In the genomic region with DNA sequence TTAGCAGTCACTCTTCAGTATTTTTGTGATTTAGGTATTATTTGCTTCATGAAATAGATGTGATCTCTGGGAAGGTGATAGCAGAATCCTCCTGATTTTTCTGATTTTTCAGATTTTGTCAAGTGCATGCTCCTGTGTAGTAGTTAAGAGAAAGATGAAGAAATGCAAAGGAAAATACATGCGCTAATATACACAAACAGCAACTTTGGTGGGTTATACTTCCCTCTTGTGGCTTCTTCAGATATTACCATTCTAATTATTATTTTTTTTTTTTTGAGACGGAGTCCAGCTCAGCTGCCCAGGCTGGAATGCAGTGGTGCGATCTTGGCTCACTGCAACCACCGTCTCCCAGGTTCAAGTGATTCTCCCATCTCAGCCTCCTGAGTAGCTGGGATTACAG, we compare ENCODE assay signal across 9 cellular contexts. TPM values are rescaled to one million over a fixed set of nuclear protein-coding genes. Genes with fewer than 3 reads are reported as not detected.
DNase-seq lines count a peak whose midpoint lies in the region; ATAC-seq, FAIRE-seq and TF ChIP-seq lines count a peak whose summit lies in the region.
"Had no signal": no experiment of that assay in that cellular context is flagged by ENCODE, and none has a peak within 500 bp of the region (broad histone marks: within the 10 kb centered on the region; RNA-seq: fewer than 3 reads in every experiment).

No MANE protein-coding gene starts in this region.

- H3K27me3 Mint-ChIP-seq in activated CD8-positive, alpha-beta memory T cell treated with anti-CD3 and anti-CD28 coated beads, Interleukin-2, amount 10 ng/mL, durations not matched to agents 7 days and 5 days: no peaks in the 10 kb centered on the region

- no peaks in the 10 kb centered on the region for H3K9me3 Mint-ChIP-seq in activated CD8-positive, alpha-beta memory T cell treated with anti-CD3 and anti-CD28 coated beads, Interleukin-2, amount 10 ng/mL, durations not matched to agents 7 days and 5 days (ENCODE audit: low read depth)

- CTCF ChIA-PET in mammary epithelial cell (lab: Charles Lee; ENCODE audit: low non-redundant PET): interaction anchor here (0.6 to 0.7 kb wide), 3 partner anchors 30 to 165 kb away, joined by 3 to 5 read pairs (median 4); no protein-coding TSS in a partner anchor
- CTCF ChIA-PET in activated CD8-positive, alpha-beta memory T cell treated with anti-CD3 and anti-CD28 coated beads, Interleukin-2, amount 10 ng/mL, durations not matched to agents 7 days and 5 days (lab: Charles Lee): interaction anchor here (0.6 to 4.2 kb wide), 6 partner anchors 14 to 150 kb away, joined by 3 to 25 read pairs (median 6); no protein-coding TSS in a partner anchor

- H2BK15ac ChIP-seq in mesenchymal stem cell (ENCODE audit: low read depth, poor library complexity, severe bottlenecking): no peak overlapping the region

- peaks cover 52% of the 10 kb centered on the region for H3K4me1 Mint-ChIP-seq in activated CD8-positive, alpha-beta memory T cell treated with anti-CD3 and anti-CD28 coated beads, Interleukin-2, amount 10 ng/mL, durations not matched to agents 7 days and 5 days

- peaks cover 67% of the 10 kb centered on the region for H3K36me3 Mint-ChIP-seq in activated CD8-positive, alpha-beta memory T cell treated with anti-CD3 and anti-CD28 coated beads, Interleukin-2, amount 10 ng/mL, durations not matched to agents 7 days and 5 days

- DNase-seq in GM18507 (ENCODE audit: extremely low spot score, insufficient read length, low read depth) (no peak), LNCaP clone FGC (ENCODE audit: low read depth) (no peak), mammary epithelial cell (peak; percentile 12), mesenchymal stem cell (peak; percentile 68)
- DNase-seq in activated CD8-positive, alpha-beta memory T cell treated with anti-CD3 and anti-CD28 coated beads, Interleukin-2, amount 10 ng/mL, durations not matched to agents 7 days and 5 days: no peak

- H2BK5ac ChIP-seq in mesenchymal stem cell (ENCODE audit: low read depth, low read length, poor library complexity, severe bottlenecking): no peak overlapping the region

- H3K4me1 ChIP-seq in mammary epithelial cell (ENCODE audit: insufficient read depth, low read length): peaks cover 5% of the 10 kb centered on the region
- H3K4me1 ChIP-seq in mesenchymal stem cell (ENCODE audit: control insufficient read depth, insufficient read depth, low read depth, low read length): peaks cover 3% of the 10 kb centered on the region

- peak; percentile 51 for FAIRE-seq in GM18507 (lab: Jason Lieb, UNC)

- H3K27me3 ChIP-seq in mammary epithelial cell (ENCODE audit: insufficient read depth, low read length) (no peaks in the 10 kb centered on the region), mesenchymal stem cell (ENCODE audit: control insufficient read depth in 1 of 2, insufficient read depth in 1 of 2, low read length in 2 of 2) (no peaks in the 10 kb centered on the region)

- no peak overlapping the region for H3K27ac Mint-ChIP-seq in activated CD8-positive, alpha-beta memory T cell treated with anti-CD3 and anti-CD28 coated beads, Interleukin-2, amount 10 ng/mL, durations not matched to agents 7 days and 5 days

- no peak overlapping the region for H3K14ac ChIP-seq in mesenchymal stem cell (ENCODE audit: low read length in 2 of 2)

- peaks cover 25% of the 10 kb centered on the region for H3K79me2 ChIP-seq in mammary epithelial cell (ENCODE audit: insufficient read depth, low read length)

- H3K4me2 ChIP-seq in mammary epithelial cell (ENCODE audit: insufficient read depth, low read depth, low read length) (no peak overlapping the region), mesenchymal stem cell (ENCODE audit: low read length, poor library complexity, severe bottlenecking) (no peak overlapping the region)

- H3K9ac ChIP-seq in mammary epithelial cell (ENCODE audit: insufficient read depth, low read length): no peak overlapping the region
- H3K9ac ChIP-seq in mesenchymal stem cell (ENCODE audit: low read length): no peak overlapping the region

- H3K9me3 ChIP-seq in mammary epithelial cell (replicated peaks; ENCODE audit: insufficient read depth, low read length): no peaks in the 10 kb centered on the region
- H3K9me3 ChIP-seq in mesenchymal stem cell (ENCODE audit: control insufficient read depth, low read length): no peaks in the 10 kb centered on the region

- H3K79me1 ChIP-seq in mesenchymal stem cell (replicated peaks; ENCODE audit: low read length, poor library complexity, severe bottlenecking): peaks cover 26% of the 10 kb centered on the region

- no peak overlapping the region for H4K8ac ChIP-seq in mesenchymal stem cell (ENCODE audit: low read length)

- dilution Hi-C loops in mammary epithelial cell (cut with HindIII; ENCODE audit: low sequenced_read_pairs): no loop called here

- no peaks in the 10 kb centered on the region for H4K20me1 ChIP-seq in mammary epithelial cell (ENCODE audit: insufficient read depth, low read length)

- H3K4ac ChIP-seq in mesenchymal stem cell (ENCODE audit: low read depth in 1 of 2, low read length in 2 of 2): no peak overlapping the region

- H3K27ac ChIP-seq in C4-2B (no peak overlapping the region), mammary epithelial cell (ENCODE audit: insufficient read depth, low read depth, low read length) (no peak overlapping the region), mesenchymal stem cell (ENCODE audit: low read length, poor library complexity, severe bottlenecking) (no peak overlapping the region)
- H3K27ac ChIP-seq: SK-N-MC had no signal

- no peak overlapping the region for H3K4me3 Mint-ChIP-seq in activated CD8-positive, alpha-beta memory T cell treated with anti-CD3 and anti-CD28 coated beads, Interleukin-2, amount 10 ng/mL, durations not matched to agents 7 days and 5 days

- no peak overlapping the region for H2BK12ac ChIP-seq in mesenchymal stem cell (ENCODE audit: low read length in 2 of 2)

- H2AFZ ChIP-seq in mammary epithelial cell (ENCODE audit: low read depth, low read length): no peak overlapping the region
- no peak overlapping the region for H2AFZ ChIP-seq in mesenchymal stem cell (ENCODE audit: low read depth, low read length)

- intact Hi-C loops in mammary epithelial cell (cut with micrococcal nuclease): loop anchor here (2.0 kb wide), 1 partner anchor 32 kb away; a partner anchor contains a TSS

- H4K91ac ChIP-seq in mesenchymal stem cell (ENCODE audit: low read length): no peak overlapping the region

- H3K36me3 ChIP-seq in mammary epithelial cell (ENCODE audit: insufficient read depth, low read length): peaks cover 17% of the 10 kb centered on the region
- peaks cover 7% of the 10 kb centered on the region in 2 experiments for H3K36me3 ChIP-seq in mesenchymal stem cell (ENCODE audit: control insufficient read depth in 1 of 2, insufficient read depth in 2 of 2, low read depth in 1 of 2, low read length in 2 of 2)

- ATAC-seq in GM19467 (IDR thresholded peaks at IDR 0.05; ENCODE audit: unreplicated experiment): no peak
- ATAC-seq in GM19452 (IDR thresholded peaks at IDR 0.05; ENCODE audit: unreplicated experiment): no peak
- no peak for ATAC-seq in activated CD8-positive, alpha-beta memory T cell treated with anti-CD3 and anti-CD28 coated beads, Interleukin-2, amount 10 ng/mL, durations not matched to agents 7 days and 5 days

- H3K23ac ChIP-seq in mesenchymal stem cell (ENCODE audit: low read length in 2 of 2): no peak overlapping the region

- no peak overlapping the region for H3K4me3 ChIP-seq in LNCaP clone FGC (ENCODE audit: low read depth, low read length)
- H3K4me3 ChIP-seq in mammary epithelial cell (replicated peaks in 1 of 3; ENCODE audit: insufficient read depth in 1 of 3, low read depth in 2 of 3, low read length in 3 of 3): no peak overlapping the region
- H3K4me3 ChIP-seq in mesenchymal stem cell (ENCODE audit: insufficient read depth in 1 of 2, low read depth in 1 of 2, low read length in 2 of 2): no peak overlapping the region
- H3K4me3 ChIP-seq: SK-N-MC had no signal

- 80% methylated on average over 2 of the region's 4 CpGs for WGBS in mammary epithelial cell (ENCODE audit: low coverage, missing lambda C conversion rate)
- 65% methylated on average over 3 of the region's 4 CpGs for WGBS in mesenchymal stem cell

- no peak overlapping the region for H2BK120ac ChIP-seq in mesenchymal stem cell (ENCODE audit: low read depth, low read length)

- no TSS peak for BruUV-seq in mammary epithelial cell (replicated peaks; lab: Mats Ljungman, UMichigan)

- in situ Hi-C loops in mammary epithelial cell (cut with MboI; ENCODE audit: low sequenced_read_pairs in 2 of 2): no loop called here

- no peak overlapping the region for H3K18ac ChIP-seq in mesenchymal stem cell (ENCODE audit: low read depth in 1 of 2, low read length in 2 of 2)

- peak; percentile 76 for TF ChIP-seq CTCF in C4-2B (conservative IDR thresholded peaks at IDR 0.05)
- TF ChIP-seq CTCF in LNCaP clone FGC (IDR thresholded peaks at IDR 0.05; ENCODE audit: control insufficient read depth, extremely low read depth, insufficient read depth): peak; percentile 33; the same call in 1 of the 2 replicates
- TF ChIP-seq CTCF in mammary epithelial cell (conservative IDR thresholded peaks at IDR 0.05 in 1 of 2, IDR thresholded peaks at IDR 0.05 in 1 of 2; ENCODE audit: extremely low read depth in 1 of 2, insufficient read depth in 1 of 2, low read depth in 1 of 2, low read length in 2 of 2): peak; percentile 33 to 47

- no peak overlapping the region for H2AK5ac ChIP-seq in mesenchymal stem cell (ENCODE audit: low read length, severe bottlenecking)

RNA-seq across cellular contexts. Expression of a gene that starts 31.7 kb away (rescaled TPM):
- total RNA-seq in mammary epithelial cell: 10 to 100 TPM in 1 of 2 donors, 1 to 10 TPM in 1; 5.2 to 36.3 TPM
- 28.8 TPM for polyA plus RNA-seq in mammary epithelial cell
- 35.5 TPM for polyA minus RNA-seq in mammary epithelial cell
- 10.6 TPM for polyA plus RNA-seq in mesenchymal stem cell (2013, experiment 1 of 2)
- polyA plus RNA-seq in mesenchymal stem cell (2013, experiment 2 of 2): 11.1 TPM
- total RNA-seq in activated CD8-positive, alpha-beta memory T cell treated with anti-CD3 and anti-CD28 coated beads, Interleukin-2, amount 10 ng/mL, durations not matched to agents 7 days and 5 days: 100 to 1,000 TPM; 323 to 364 TPM

Comparison
In these comparisons a context has a peak if more than half of its experiments do, and no peak if none do; other contexts are left out.
1. DNase-seq: peak in mammary epithelial cell (single experiment) and mesenchymal stem cell (single experiment); none in GM18507 (single experiment), LNCaP clone FGC (single experiment) and activated CD8-positive, alpha-beta memory T cell treated with anti-CD3 and anti-CD28 coated beads, Interleukin-2, amount 10 ng/mL, durations not matched to agents 7 days and 5 days (single experiment).
2. RNA of a gene that starts 31.7 kb away (total RNA-seq): 323 to 364 TPM in activated CD8-positive, alpha-beta memory T cell treated with anti-CD3 and anti-CD28 coated beads, Interleukin-2, amount 10 ng/mL, durations not matched to agents 7 days and 5 days; 5.2 to 36.3 TPM in mammary epithelial cell; every median in the first group is over 4 times any median in the second.
3. Peak in every context shown above with its lines, with median percentiles within 50 percentile points of each other: CTCF ChIP-seq.